Comparison of ENCODE assay signal across 1 cellular context in the genomic region with DNA sequence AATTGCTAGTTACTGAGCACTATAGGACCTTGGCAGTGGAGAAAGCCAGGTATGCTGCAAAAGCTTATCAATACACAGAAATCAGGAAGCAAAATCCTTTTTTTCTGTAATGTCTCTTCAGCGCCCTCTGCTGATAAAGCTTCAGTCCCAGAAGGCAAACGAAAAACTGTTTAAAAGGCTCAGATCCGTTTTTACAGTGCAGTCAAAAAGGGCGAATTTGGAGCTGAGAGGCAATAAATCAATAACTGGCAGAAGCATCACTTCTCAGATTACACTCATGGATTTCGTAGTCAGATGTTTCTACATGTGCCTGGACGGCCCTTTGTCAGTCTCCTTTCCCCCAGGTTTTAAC.
TF ChIP-seq lines count a peak whose summit lies in the region.

No MANE protein-coding gene starts in this region.

TF ChIP-seq in HepG2, 621 proteins besides CTCF, POLR2A, EP300 and RAD21 (continued from another document and continues in another):
- TF ChIP-seq, protein P1, sequence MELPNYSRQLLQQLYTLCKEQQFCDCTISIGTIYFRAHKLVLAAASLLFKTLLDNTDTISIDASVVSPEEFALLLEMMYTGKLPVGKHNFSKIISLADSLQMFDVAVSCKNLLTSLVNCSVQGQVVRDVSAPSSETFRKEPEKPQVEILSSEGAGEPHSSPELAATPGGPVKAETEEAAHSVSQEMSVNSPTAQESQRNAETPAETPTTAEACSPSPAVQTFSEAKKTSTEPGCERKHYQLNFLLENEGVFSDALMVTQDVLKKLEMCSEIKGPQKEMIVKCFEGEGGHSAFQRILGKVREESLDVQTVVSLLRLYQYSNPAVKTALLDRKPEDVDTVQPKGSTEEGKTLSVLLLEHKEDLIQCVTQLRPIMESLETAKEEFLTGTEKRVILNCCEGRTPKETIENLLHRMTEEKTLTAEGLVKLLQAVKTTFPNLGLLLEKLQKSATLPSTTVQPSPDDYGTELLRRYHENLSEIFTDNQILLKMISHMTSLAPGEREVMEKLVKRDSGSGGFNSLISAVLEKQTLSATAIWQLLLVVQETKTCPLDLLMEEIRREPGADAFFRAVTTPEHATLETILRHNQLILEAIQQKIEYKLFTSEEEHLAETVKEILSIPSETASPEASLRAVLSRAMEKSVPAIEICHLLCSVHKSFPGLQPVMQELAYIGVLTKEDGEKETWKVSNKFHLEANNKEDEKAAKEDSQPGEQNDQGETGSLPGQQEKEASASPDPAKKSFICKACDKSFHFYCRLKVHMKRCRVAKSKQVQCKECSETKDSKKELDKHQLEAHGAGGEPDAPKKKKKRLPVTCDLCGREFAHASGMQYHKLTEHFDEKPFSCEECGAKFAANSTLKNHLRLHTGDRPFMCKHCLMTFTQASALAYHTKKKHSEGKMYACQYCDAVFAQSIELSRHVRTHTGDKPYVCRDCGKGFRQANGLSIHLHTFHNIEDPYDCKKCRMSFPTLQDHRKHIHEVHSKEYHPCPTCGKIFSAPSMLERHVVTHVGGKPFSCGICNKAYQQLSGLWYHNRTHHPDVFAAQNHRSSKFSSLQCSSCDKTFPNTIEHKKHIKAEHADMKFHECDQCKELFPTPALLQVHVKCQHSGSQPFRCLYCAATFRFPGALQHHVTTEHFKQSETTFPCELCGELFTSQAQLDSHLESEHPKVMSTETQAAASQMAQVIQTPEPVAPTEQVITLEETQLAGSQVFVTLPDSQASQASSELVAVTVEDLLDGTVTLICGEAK (IDR thresholded peaks at IDR 0.05) = no peak
- TF ChIP-seq, protein P1 (CRISPR knock-in tag; IDR thresholded peaks at IDR 0.05) = no peak
- TF ChIP-seq HIVEP1 (CRISPR knock-in tag; IDR thresholded peaks at IDR 0.05) (no peak), CCAR2 (optimal IDR thresholded peaks at IDR 0.05; ENCODE audit: low read depth, low read length) (no peak), ZBTB38 (CRISPR knock-in tag; IDR thresholded peaks at IDR 0.05) (no peak), MED1 (CRISPR knock-in tag; IDR thresholded peaks at IDR 0.05) (peak; percentile 10; the same call in 1 of the 2 replicates), NFE2L1 (CRISPR knock-in tag; IDR thresholded peaks at IDR 0.05; ENCODE audit: borderline replicate concordance) (no peak), ARID2 (CRISPR knock-in tag; IDR thresholded peaks at IDR 0.05; ENCODE audit: borderline replicate concordance) (no peak), MXD4 (CRISPR knock-in tag; IDR thresholded peaks at IDR 0.05) (no peak), ZNF563 (CRISPR knock-in tag; IDR thresholded peaks at IDR 0.05) (no peak), ATF3 (CRISPR knock-in tag; IDR thresholded peaks at IDR 0.05) (no peak), SIX1 (CRISPR knock-in tag; IDR thresholded peaks at IDR 0.05; ENCODE audit: borderline replicate concordance) (peak; percentile 71; the same call in 1 of the 2 replicates), PCBP1 (IDR thresholded peaks at IDR 0.05; ENCODE audit: borderline replicate concordance, low read depth, low read length) (no peak), YEATS2 (CRISPR knock-in tag; IDR thresholded peaks at IDR 0.05; ENCODE audit: borderline replicate concordance) (peak; percentile 41; the same call in 1 of the 2 replicates), ZKSCAN8 (CRISPR knock-in tag; IDR thresholded peaks at IDR 0.05; ENCODE audit: borderline replicate concordance) (peak; percentile 1; the same call in 1 of the 2 replicates), SETDB1 (CRISPR knock-in tag; IDR thresholded peaks at IDR 0.05; ENCODE audit: borderline replicate concordance) (peak; percentile 76; the same call in 1 of the 2 replicates), ZC3H13 (CRISPR knock-in tag; IDR thresholded peaks at IDR 0.05) (no peak), FOXK2 (IDR thresholded peaks at IDR 0.05) (no peak), DRAP1 (CRISPR knock-in tag; IDR thresholded peaks at IDR 0.05) (no peak), PITX1 (CRISPR knock-in tag; IDR thresholded peaks at IDR 0.05) (no peak), AHDC1 (CRISPR knock-in tag; IDR thresholded peaks at IDR 0.05; ENCODE audit: borderline replicate concordance) (no peak), GTF3A (CRISPR knock-in tag; conservative IDR thresholded peaks at IDR 0.05) (no peak), ATAD3A (CRISPR knock-in tag; IDR thresholded peaks at IDR 0.05) (no peak), KDM6A (CRISPR knock-in tag; IDR thresholded peaks at IDR 0.05; ENCODE audit: low read depth) (no peak), MTF2 (CRISPR knock-in tag; IDR thresholded peaks at IDR 0.05; ENCODE audit: borderline replicate concordance) (no peak), NCOA2 (CRISPR knock-in tag; IDR thresholded peaks at IDR 0.05) (no peak)
- TF ChIP-seq, protein P2, sequence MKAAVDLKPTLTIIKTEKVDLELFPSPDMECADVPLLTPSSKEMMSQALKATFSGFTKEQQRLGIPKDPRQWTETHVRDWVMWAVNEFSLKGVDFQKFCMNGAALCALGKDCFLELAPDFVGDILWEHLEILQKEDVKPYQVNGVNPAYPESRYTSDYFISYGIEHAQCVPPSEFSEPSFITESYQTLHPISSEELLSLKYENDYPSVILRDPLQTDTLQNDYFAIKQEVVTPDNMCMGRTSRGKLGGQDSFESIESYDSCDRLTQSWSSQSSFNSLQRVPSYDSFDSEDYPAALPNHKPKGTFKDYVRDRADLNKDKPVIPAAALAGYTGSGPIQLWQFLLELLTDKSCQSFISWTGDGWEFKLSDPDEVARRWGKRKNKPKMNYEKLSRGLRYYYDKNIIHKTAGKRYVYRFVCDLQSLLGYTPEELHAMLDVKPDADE (CRISPR knock-in tag; IDR thresholded peaks at IDR 0.05) = 0 out of 2 replicates have a peak, but pooled peaks have one; percentile 25
- TF ChIP-seq, protein P3, sequence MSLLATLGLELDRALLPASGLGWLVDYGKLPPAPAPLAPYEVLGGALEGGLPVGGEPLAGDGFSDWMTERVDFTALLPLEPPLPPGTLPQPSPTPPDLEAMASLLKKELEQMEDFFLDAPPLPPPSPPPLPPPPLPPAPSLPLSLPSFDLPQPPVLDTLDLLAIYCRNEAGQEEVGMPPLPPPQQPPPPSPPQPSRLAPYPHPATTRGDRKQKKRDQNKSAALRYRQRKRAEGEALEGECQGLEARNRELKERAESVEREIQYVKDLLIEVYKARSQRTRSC (CRISPR knock-in tag; IDR thresholded peaks at IDR 0.05; ENCODE audit: low read depth) = no peak
- TF ChIP-seq, protein P4, sequence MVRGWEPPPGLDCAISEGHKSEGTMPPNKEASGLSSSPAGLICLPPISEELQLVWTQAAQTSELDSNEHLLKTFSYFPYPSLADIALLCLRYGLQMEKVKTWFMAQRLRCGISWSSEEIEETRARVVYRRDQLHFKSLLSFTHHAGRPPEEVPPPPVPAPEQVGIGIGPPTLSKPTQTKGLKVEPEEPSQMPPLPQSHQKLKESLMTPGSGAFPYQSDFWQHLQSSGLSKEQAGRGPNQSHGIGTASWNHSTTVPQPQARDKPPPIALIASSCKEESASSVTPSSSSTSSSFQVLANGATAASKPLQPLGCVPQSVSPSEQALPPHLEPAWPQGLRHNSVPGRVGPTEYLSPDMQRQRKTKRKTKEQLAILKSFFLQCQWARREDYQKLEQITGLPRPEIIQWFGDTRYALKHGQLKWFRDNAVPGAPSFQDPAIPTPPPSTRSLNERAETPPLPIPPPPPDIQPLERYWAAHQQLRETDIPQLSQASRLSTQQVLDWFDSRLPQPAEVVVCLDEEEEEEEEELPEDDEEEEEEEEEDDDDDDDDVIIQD (CRISPR knock-in tag; IDR thresholded peaks at IDR 0.05; ENCODE audit: low read depth) = no peak
- TF ChIP-seq, protein P5, sequence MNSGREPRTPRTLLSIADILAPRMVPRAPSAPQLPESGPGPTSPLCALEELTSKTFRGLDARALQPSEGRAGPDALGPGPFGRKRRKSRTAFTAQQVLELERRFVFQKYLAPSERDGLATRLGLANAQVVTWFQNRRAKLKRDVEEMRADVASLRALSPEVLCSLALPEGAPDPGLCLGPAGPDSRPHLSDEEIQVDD (CRISPR knock-in tag; IDR thresholded peaks at IDR 0.05; ENCODE audit: borderline replicate concordance) = no peak
- TF ChIP-seq, protein P6, sequence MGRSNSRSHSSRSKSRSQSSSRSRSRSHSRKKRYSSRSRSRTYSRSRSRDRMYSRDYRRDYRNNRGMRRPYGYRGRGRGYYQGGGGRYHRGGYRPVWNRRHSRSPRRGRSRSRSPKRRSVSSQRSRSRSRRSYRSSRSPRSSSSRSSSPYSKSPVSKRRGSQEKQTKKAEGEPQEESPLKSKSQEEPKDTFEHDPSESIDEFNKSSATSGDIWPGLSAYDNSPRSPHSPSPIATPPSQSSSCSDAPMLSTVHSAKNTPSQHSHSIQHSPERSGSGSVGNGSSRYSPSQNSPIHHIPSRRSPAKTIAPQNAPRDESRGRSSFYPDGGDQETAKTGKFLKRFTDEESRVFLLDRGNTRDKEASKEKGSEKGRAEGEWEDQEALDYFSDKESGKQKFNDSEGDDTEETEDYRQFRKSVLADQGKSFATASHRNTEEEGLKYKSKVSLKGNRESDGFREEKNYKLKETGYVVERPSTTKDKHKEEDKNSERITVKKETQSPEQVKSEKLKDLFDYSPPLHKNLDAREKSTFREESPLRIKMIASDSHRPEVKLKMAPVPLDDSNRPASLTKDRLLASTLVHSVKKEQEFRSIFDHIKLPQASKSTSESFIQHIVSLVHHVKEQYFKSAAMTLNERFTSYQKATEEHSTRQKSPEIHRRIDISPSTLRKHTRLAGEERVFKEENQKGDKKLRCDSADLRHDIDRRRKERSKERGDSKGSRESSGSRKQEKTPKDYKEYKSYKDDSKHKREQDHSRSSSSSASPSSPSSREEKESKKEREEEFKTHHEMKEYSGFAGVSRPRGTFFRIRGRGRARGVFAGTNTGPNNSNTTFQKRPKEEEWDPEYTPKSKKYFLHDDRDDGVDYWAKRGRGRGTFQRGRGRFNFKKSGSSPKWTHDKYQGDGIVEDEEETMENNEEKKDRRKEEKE (IDR thresholded peaks at IDR 0.05) = no peak
